Comparison of ENCODE assay signal across 1 cellular context in genomic region chr5:34627794-34628193, GRCh38.
TF ChIP-seq lines count a peak whose summit lies in the region.

No MANE protein-coding gene starts in this region.

TF ChIP-seq in IMR-90, 13 proteins besides CTCF, POLR2A, EP300 and RAD21 (continued from another document):
- TF ChIP-seq ELK1 (IDR thresholded peaks at IDR 0.05; ENCODE audit: borderline replicate concordance, low read depth, low read length) = no peak
- TF ChIP-seq RCOR1 (IDR thresholded peaks at IDR 0.05; ENCODE audit: insufficient replicate concordance, low read length) = no peak
